Comparison of ENCODE assay signal across 1 cellular context in genomic region chr19:30305346-30306060, GRCh38.
TF ChIP-seq lines count a peak whose summit lies in the region.

No MANE protein-coding gene starts in this region.

TF ChIP-seq in SK-N-SH, 30 proteins besides CTCF, POLR2A, EP300 and RAD21 (continued from another document):
- no peak for TF ChIP-seq ZBTB33 (IDR thresholded peaks at IDR 0.05; ENCODE audit: borderline replicate concordance, low read depth)
